Comparison of ENCODE assay signal across 1 cellular context in genomic region chr7:143906895-143907294, GRCh38.
TF ChIP-seq lines count a peak whose summit lies in the region.

No MANE protein-coding gene starts in this region.

TF ChIP-seq in HepG2, 621 proteins besides CTCF, POLR2A, EP300 and RAD21 (continued from another document and continues in another):
- no peak for TF ChIP-seq ZNF639 (CRISPR knock-in tag; conservative IDR thresholded peaks at IDR 0.05)
- no peak for TF ChIP-seq MTF1 (CRISPR knock-in tag; IDR thresholded peaks at IDR 0.05)
- TF ChIP-seq KAT8 (CRISPR knock-in tag; IDR thresholded peaks at IDR 0.05) = peak; percentile 76; the same call in 1 of the 2 replicates
- TF ChIP-seq BCL6 (CRISPR knock-in tag; IDR thresholded peaks at IDR 0.05) = peak; percentile 92
- TF ChIP-seq MATR3 (CRISPR knock-in tag; IDR thresholded peaks at IDR 0.05) = no peak
- TF ChIP-seq ZNF274 (CRISPR knock-in tag; IDR thresholded peaks at IDR 0.05) = no peak
- no peak for TF ChIP-seq ZNF484 (CRISPR knock-in tag; IDR thresholded peaks at IDR 0.05; ENCODE audit: borderline replicate concordance, low read depth)
- no peak for TF ChIP-seq POLR2G (IDR thresholded peaks at IDR 0.05; ENCODE audit: low read depth, low read length)
- TF ChIP-seq, protein P1, sequence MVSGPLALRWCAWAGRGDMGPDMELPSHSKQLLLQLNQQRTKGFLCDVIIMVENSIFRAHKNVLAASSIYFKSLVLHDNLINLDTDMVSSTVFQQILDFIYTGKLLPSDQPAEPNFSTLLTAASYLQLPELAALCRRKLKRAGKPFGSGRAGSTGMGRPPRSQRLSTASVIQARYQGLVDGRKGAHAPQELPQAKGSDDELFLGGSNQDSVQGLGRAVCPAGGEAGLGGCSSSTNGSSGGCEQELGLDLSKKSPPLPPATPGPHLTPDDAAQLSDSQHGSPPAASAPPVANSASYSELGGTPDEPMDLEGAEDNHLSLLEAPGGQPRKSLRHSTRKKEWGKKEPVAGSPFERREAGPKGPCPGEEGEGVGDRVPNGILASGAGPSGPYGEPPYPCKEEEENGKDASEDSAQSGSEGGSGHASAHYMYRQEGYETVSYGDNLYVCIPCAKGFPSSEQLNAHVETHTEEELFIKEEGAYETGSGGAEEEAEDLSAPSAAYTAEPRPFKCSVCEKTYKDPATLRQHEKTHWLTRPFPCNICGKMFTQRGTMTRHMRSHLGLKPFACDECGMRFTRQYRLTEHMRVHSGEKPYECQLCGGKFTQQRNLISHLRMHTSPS (CRISPR knock-in tag; IDR thresholded peaks at IDR 0.05; ENCODE audit: low read depth) = no peak
- TF ChIP-seq ZNF749 (CRISPR knock-in tag; IDR thresholded peaks at IDR 0.05; ENCODE audit: borderline replicate concordance) = no peak
- no peak for TF ChIP-seq ZNF552 (CRISPR knock-in tag; IDR thresholded peaks at IDR 0.05; ENCODE audit: borderline replicate concordance)
- no peak for TF ChIP-seq ZNF569 (CRISPR knock-in tag; IDR thresholded peaks at IDR 0.05; ENCODE audit: borderline replicate concordance)
- TF ChIP-seq ZNF264 (CRISPR knock-in tag; IDR thresholded peaks at IDR 0.05) = peak; percentile 85
- peak; percentile 88 for TF ChIP-seq ELF3 (CRISPR knock-in tag; IDR thresholded peaks at IDR 0.05)
- no peak for TF ChIP-seq NCOA5 (CRISPR knock-in tag; IDR thresholded peaks at IDR 0.05)
- no peak for TF ChIP-seq ZSCAN20 (CRISPR knock-in tag; IDR thresholded peaks at IDR 0.05; ENCODE audit: borderline replicate concordance)
- no peak for TF ChIP-seq AFF4 (CRISPR knock-in tag; IDR thresholded peaks at IDR 0.05)
- no peak; the same call in 1 of the 2 replicates for TF ChIP-seq PBX2 (CRISPR knock-in tag; IDR thresholded peaks at IDR 0.05)
- TF ChIP-seq BRCA1 (CRISPR knock-in tag; IDR thresholded peaks at IDR 0.05) = no peak
- peak; percentile 99 for TF ChIP-seq PPARG (CRISPR knock-in tag; conservative IDR thresholded peaks at IDR 0.05)
- TF ChIP-seq ATF7 (IDR thresholded peaks at IDR 0.05) = no peak
- peak; percentile 65; the same call in 1 of the 2 replicates for TF ChIP-seq ATF7 (CRISPR knock-in tag; IDR thresholded peaks at IDR 0.05)
- no peak for TF ChIP-seq THYN1 (CRISPR knock-in tag; IDR thresholded peaks at IDR 0.05; ENCODE audit: borderline replicate concordance, low read depth)
- TF ChIP-seq, protein P2, sequence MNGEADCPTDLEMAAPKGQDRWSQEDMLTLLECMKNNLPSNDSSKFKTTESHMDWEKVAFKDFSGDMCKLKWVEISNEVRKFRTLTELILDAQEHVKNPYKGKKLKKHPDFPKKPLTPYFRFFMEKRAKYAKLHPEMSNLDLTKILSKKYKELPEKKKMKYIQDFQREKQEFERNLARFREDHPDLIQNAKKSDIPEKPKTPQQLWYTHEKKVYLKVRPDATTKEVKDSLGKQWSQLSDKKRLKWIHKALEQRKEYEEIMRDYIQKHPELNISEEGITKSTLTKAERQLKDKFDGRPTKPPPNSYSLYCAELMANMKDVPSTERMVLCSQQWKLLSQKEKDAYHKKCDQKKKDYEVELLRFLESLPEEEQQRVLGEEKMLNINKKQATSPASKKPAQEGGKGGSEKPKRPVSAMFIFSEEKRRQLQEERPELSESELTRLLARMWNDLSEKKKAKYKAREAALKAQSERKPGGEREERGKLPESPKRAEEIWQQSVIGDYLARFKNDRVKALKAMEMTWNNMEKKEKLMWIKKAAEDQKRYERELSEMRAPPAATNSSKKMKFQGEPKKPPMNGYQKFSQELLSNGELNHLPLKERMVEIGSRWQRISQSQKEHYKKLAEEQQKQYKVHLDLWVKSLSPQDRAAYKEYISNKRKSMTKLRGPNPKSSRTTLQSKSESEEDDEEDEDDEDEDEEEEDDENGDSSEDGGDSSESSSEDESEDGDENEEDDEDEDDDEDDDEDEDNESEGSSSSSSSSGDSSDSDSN (CRISPR knock-in tag; IDR thresholded peaks at IDR 0.05) = peak; percentile 53; the same call in 1 of the 2 replicates
- peak; percentile 90 for TF ChIP-seq RARA (CRISPR knock-in tag; IDR thresholded peaks at IDR 0.05)
- peak; percentile 29; the same call in 1 of the 2 replicates for TF ChIP-seq SIN3B (IDR thresholded peaks at IDR 0.05; ENCODE audit: low read length)
- no peak for TF ChIP-seq ZNF782 (CRISPR knock-in tag; IDR thresholded peaks at IDR 0.05; ENCODE audit: borderline replicate concordance)
- TF ChIP-seq SMAD9 (CRISPR knock-in tag; IDR thresholded peaks at IDR 0.05) = no peak
- no peak for TF ChIP-seq MLLT10 (CRISPR knock-in tag; IDR thresholded peaks at IDR 0.05)
- TF ChIP-seq, protein P3, sequence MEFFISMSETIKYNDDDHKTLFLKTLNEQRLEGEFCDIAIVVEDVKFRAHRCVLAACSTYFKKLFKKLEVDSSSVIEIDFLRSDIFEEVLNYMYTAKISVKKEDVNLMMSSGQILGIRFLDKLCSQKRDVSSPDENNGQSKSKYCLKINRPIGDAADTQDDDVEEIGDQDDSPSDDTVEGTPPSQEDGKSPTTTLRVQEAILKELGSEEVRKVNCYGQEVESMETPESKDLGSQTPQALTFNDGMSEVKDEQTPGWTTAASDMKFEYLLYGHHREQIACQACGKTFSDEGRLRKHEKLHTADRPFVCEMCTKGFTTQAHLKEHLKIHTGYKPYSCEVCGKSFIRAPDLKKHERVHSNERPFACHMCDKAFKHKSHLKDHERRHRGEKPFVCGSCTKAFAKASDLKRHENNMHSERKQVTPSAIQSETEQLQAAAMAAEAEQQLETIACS (CRISPR knock-in tag; IDR thresholded peaks at IDR 0.05) = no peak
- peak; percentile 57; the same call in 1 of the 2 replicates for TF ChIP-seq EHMT2 (IDR thresholded peaks at IDR 0.05; ENCODE audit: borderline replicate concordance, low read depth, low read length)
- TF ChIP-seq ZNF652 (CRISPR knock-in tag; IDR thresholded peaks at IDR 0.05; ENCODE audit: borderline replicate concordance, low read depth) = no peak; the same call in 1 of the 2 replicates
- no peak; the same call in 1 of the 2 replicates for TF ChIP-seq ZNF337 (CRISPR knock-in tag; IDR thresholded peaks at IDR 0.05; ENCODE audit: borderline replicate concordance, low read depth)
- TF ChIP-seq DRAP1 (CRISPR knock-in tag; IDR thresholded peaks at IDR 0.05) = peak; percentile 69
- no peak for TF ChIP-seq DBP (CRISPR knock-in tag; IDR thresholded peaks at IDR 0.05; ENCODE audit: not compliant biosample characterization)
- peak; percentile 35; the same call in 1 of the 2 replicates for TF ChIP-seq BRF2 (CRISPR knock-in tag; IDR thresholded peaks at IDR 0.05)
- no peak for TF ChIP-seq HOXA5 (CRISPR knock-in tag; IDR thresholded peaks at IDR 0.05)
- TF ChIP-seq, protein P4, sequence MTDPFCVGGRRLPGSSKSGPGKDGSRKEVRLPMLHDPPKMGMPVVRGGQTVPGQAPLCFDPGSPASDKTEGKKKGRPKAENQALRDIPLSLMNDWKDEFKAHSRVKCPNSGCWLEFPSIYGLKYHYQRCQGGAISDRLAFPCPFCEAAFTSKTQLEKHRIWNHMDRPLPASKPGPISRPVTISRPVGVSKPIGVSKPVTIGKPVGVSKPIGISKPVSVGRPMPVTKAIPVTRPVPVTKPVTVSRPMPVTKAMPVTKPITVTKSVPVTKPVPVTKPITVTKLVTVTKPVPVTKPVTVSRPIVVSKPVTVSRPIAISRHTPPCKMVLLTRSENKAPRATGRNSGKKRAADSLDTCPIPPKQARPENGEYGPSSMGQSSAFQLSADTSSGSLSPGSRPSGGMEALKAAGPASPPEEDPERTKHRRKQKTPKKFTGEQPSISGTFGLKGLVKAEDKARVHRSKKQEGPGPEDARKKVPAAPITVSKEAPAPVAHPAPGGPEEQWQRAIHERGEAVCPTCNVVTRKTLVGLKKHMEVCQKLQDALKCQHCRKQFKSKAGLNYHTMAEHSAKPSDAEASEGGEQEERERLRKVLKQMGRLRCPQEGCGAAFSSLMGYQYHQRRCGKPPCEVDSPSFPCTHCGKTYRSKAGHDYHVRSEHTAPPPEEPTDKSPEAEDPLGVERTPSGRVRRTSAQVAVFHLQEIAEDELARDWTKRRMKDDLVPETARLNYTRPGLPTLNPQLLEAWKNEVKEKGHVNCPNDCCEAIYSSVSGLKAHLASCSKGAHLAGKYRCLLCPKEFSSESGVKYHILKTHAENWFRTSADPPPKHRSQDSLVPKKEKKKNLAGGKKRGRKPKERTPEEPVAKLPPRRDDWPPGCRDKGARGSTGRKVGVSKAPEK (CRISPR knock-in tag; IDR thresholded peaks at IDR 0.05; ENCODE audit: borderline replicate concordance) = peak; percentile 70; the same call in 1 of the 2 replicates
- TF ChIP-seq, protein P5, sequence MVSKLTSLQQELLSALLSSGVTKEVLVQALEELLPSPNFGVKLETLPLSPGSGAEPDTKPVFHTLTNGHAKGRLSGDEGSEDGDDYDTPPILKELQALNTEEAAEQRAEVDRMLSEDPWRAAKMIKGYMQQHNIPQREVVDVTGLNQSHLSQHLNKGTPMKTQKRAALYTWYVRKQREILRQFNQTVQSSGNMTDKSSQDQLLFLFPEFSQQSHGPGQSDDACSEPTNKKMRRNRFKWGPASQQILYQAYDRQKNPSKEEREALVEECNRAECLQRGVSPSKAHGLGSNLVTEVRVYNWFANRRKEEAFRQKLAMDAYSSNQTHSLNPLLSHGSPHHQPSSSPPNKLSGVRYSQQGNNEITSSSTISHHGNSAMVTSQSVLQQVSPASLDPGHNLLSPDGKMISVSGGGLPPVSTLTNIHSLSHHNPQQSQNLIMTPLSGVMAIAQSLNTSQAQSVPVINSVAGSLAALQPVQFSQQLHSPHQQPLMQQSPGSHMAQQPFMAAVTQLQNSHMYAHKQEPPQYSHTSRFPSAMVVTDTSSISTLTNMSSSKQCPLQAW (CRISPR knock-in tag; IDR thresholded peaks at IDR 0.05) = peak; percentile 90
- TF ChIP-seq ARHGAP35 (CRISPR knock-in tag; IDR thresholded peaks at IDR 0.05; ENCODE audit: borderline replicate concordance) = no peak
